Comparison of ENCODE assay signal across 33 cellular contexts in the genomic region with DNA sequence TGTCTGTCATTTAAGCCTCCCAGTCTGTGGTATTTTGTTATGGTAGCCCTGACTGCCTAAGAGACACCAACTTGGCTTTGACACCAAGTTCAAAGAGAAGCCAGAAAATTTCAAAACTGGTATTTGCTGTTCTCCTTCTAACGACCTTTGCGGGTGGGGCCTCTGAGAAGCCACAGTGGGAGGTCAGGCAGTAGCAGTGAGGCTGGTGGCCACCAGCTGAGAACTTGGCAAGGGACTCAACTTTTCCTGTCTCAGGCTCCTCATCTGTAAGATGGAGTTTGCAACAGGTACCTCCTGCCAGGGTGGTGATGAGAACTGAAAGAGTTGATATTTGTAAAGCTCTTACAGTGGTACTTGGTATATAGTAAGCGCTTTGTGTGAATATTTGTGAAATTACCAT.
"Had no signal": no experiment of that assay in that cellular context is flagged by ENCODE, and none has a peak within 500 bp of the region (broad histone marks: within the 10 kb centered on the region; RNA-seq: fewer than 3 reads in every experiment).

No MANE protein-coding gene starts in this region.

- H3K4me1 Mint-ChIP-seq: activated CD4-positive, alpha-beta memory T cell treated with anti-CD3 and anti-CD28 coated beads, Interleukin-2, amount 10 ng/mL, durations not matched to agents 7 days and 5 days; activated CD4-positive, alpha-beta T cell treated with anti-CD3 and anti-CD28 coated beads, Interleukin-2, amount 10 ng/mL, durations not matched to agents 7 days and 5 days; activated naive CD4-positive, alpha-beta T cell treated with anti-CD3 and anti-CD28 coated beads, Interleukin-2, amount 10 ng/mL, durations not matched to agents 7 days and 5 days; activated naive CD8-positive, alpha-beta T cell treated with anti-CD3 and anti-CD28 coated beads, Interleukin-2, amount 10 ng/mL, durations not matched to agents 7 days and 5 days; brain had no signal

- H3K9me3 Mint-ChIP-seq: activated CD4-positive, alpha-beta memory T cell treated with anti-CD3 and anti-CD28 coated beads, Interleukin-2, amount 10 ng/mL, durations not matched to agents 7 days and 5 days; activated CD4-positive, alpha-beta T cell treated with anti-CD3 and anti-CD28 coated beads, Interleukin-2, amount 10 ng/mL, durations not matched to agents 7 days and 5 days; activated naive CD4-positive, alpha-beta T cell treated with anti-CD3 and anti-CD28 coated beads, Interleukin-2, amount 10 ng/mL, durations not matched to agents 7 days and 5 days; activated naive CD4-positive, alpha-beta T cell treated with anti-CD3 and anti-CD28 coated beads, Interleukin-2, amount 50 U/mL, for 72 hours; activated T-cell treated with anti-CD3 and anti-CD28 coated beads, Interleukin-2, amount 50 U/mL, for 24 hours; activated T-cell treated with anti-CD3 and anti-CD28 coated beads, Interleukin-2, amount 50 U/mL, for 72 hours; brain; dendritic cell treated with granulocyte-macrophage colony-stimulating factor and Interleukin-4, amounts not matched to agents 40 ng/mL and 50 ng/mL, for 4 days; effector memory CD8-positive, alpha-beta T cell had no signal

- DNase-seq: activated CD4-positive, alpha-beta memory T cell treated with anti-CD3 and anti-CD28 coated beads, Interleukin-2, amount 10 ng/mL, durations not matched to agents 7 days and 5 days; activated CD4-positive, alpha-beta T cell treated with anti-CD3 and anti-CD28 coated beads for 1 hour; activated CD4-positive, alpha-beta T cell treated with anti-CD3 and anti-CD28 coated beads for 4 hours; activated CD4-positive, alpha-beta T cell treated with anti-CD3 and anti-CD28 coated beads, Interleukin-2, amount 10 ng/mL, durations not matched to agents 7 days and 5 days; activated CD4-positive, alpha-beta T cell treated with anti-CD3 and anti-CD28 coated beads, Interleukin-2, amount 50 U/mL, for 4 hours; activated CD8-positive, alpha-beta memory T cell treated with anti-CD3 and anti-CD28 coated beads, Interleukin-2, amount 50 U/mL, for 48 hours; activated gamma-delta T cell; activated naive CD4-positive, alpha-beta T cell; activated naive CD4-positive, alpha-beta T cell treated with anti-CD3 and anti-CD28 coated beads, Interleukin-2, amount 10 ng/mL, durations not matched to agents 7 days and 5 days; activated naive CD8-positive, alpha-beta T cell treated with anti-CD3 and anti-CD28 coated beads, Interleukin-2, amount 10 ng/mL, durations not matched to agents 7 days and 5 days; activated T-cell treated with anti-CD3 and anti-CD28 coated beads for 4 hours; activated T-cell treated with anti-CD3 and anti-CD28 coated beads, Interleukin-2, amount 50 U/mL, for 24 hours; activated T-cell treated with anti-CD3 and anti-CD28 coated beads, Interleukin-2, amount 50 U/mL, for 72 hours; central memory CD4-positive, alpha-beta T cell; cerebellar nuclear complex; dorsolateral prefrontal cortex; effector CD4-positive, alpha-beta T cell; effector memory CD8-positive, alpha-beta T cell; erythroblast; esophagus squamous epithelium; foreskin melanocyte; hippocampal formation; T-helper 2 cell had no signal

- H3K36me3 Mint-ChIP-seq: activated naive CD4-positive, alpha-beta T cell treated with anti-CD3 and anti-CD28 coated beads, Interleukin-2, amount 10 ng/mL, durations not matched to agents 7 days and 5 days; activated naive CD4-positive, alpha-beta T cell treated with anti-CD3 and anti-CD28 coated beads, Interleukin-2, amount 50 U/mL, for 72 hours; activated naive CD8-positive, alpha-beta T cell treated with anti-CD3 and anti-CD28 coated beads, Interleukin-2, amount 10 ng/mL, durations not matched to agents 7 days and 5 days; brain; WTC11 had no signal

- H3K4me3 ChIP-seq: ascending aorta, breast epithelium, cardiac muscle cell, coronary artery, dorsolateral prefrontal cortex, esophagus squamous epithelium, gastroesophageal sphincter had no signal

- H3K9me3 ChIP-seq: ascending aorta, breast epithelium, esophagus squamous epithelium, gastroesophageal sphincter had no signal

- ATAC-seq: activated naive CD4-positive, alpha-beta T cell treated with anti-CD3 and anti-CD28 coated beads, Interleukin-2, amount 50 U/mL, for 72 hours; activated T-cell treated with anti-CD3 and anti-CD28 coated beads, Interleukin-2, amount 50 U/mL, for 72 hours; effector memory CD8-positive, alpha-beta T cell; gastroesophageal sphincter; WTC11 had no signal

- H3K4me1 ChIP-seq: ascending aorta, breast epithelium, esophagus squamous epithelium, gastroesophageal sphincter had no signal

- H3K4me3 Mint-ChIP-seq: activated CD4-positive, alpha-beta memory T cell treated with anti-CD3 and anti-CD28 coated beads, Interleukin-2, amount 10 ng/mL, durations not matched to agents 7 days and 5 days; activated CD4-positive, alpha-beta T cell treated with anti-CD3 and anti-CD28 coated beads, Interleukin-2, amount 10 ng/mL, durations not matched to agents 7 days and 5 days; activated naive CD4-positive, alpha-beta T cell treated with anti-CD3 and anti-CD28 coated beads, Interleukin-2, amount 10 ng/mL, durations not matched to agents 7 days and 5 days; activated naive CD8-positive, alpha-beta T cell treated with anti-CD3 and anti-CD28 coated beads, Interleukin-2, amount 10 ng/mL, durations not matched to agents 7 days and 5 days; activated T-cell treated with anti-CD3 and anti-CD28 coated beads, Interleukin-2, amount 50 U/mL, for 24 hours; activated T-cell treated with anti-CD3 and anti-CD28 coated beads, Interleukin-2, amount 50 U/mL, for 72 hours; brain; dendritic cell treated with granulocyte-macrophage colony-stimulating factor and Interleukin-4, amounts not matched to agents 40 ng/mL and 50 ng/mL, for 4 days; effector memory CD8-positive, alpha-beta T cell; WTC11 had no signal

- H3K27me3 ChIP-seq: ascending aorta, breast epithelium, dorsolateral prefrontal cortex had no signal

- H3K27ac ChIP-seq: ascending aorta, breast epithelium, cardiac muscle cell, coronary artery, dorsolateral prefrontal cortex, esophagus squamous epithelium, gastroesophageal sphincter, VCaP had no signal

- H3K27ac Mint-ChIP-seq: activated CD4-positive, alpha-beta memory T cell treated with anti-CD3 and anti-CD28 coated beads, Interleukin-2, amount 10 ng/mL, durations not matched to agents 7 days and 5 days; activated CD4-positive, alpha-beta T cell treated with anti-CD3 and anti-CD28 coated beads, Interleukin-2, amount 10 ng/mL, durations not matched to agents 7 days and 5 days; activated naive CD4-positive, alpha-beta T cell treated with anti-CD3 and anti-CD28 coated beads, Interleukin-2, amount 10 ng/mL, durations not matched to agents 7 days and 5 days; activated naive CD4-positive, alpha-beta T cell treated with anti-CD3 and anti-CD28 coated beads, Interleukin-2, amount 50 U/mL, for 72 hours; activated naive CD8-positive, alpha-beta T cell treated with anti-CD3 and anti-CD28 coated beads, Interleukin-2, amount 10 ng/mL, durations not matched to agents 7 days and 5 days; activated T-cell treated with anti-CD3 and anti-CD28 coated beads, Interleukin-2, amount 50 U/mL, for 24 hours; activated T-cell treated with anti-CD3 and anti-CD28 coated beads, Interleukin-2, amount 50 U/mL, for 72 hours; brain; dendritic cell treated with granulocyte-macrophage colony-stimulating factor and Interleukin-4, amounts not matched to agents 40 ng/mL and 50 ng/mL, for 4 days; effector memory CD8-positive, alpha-beta T cell; WTC11 had no signal

- H3K36me3 ChIP-seq: ascending aorta, breast epithelium, cardiac muscle cell, esophagus squamous epithelium, gastroesophageal sphincter had no signal
